Comparison of ENCODE assay signal across 24 cellular contexts in the genomic region with DNA sequence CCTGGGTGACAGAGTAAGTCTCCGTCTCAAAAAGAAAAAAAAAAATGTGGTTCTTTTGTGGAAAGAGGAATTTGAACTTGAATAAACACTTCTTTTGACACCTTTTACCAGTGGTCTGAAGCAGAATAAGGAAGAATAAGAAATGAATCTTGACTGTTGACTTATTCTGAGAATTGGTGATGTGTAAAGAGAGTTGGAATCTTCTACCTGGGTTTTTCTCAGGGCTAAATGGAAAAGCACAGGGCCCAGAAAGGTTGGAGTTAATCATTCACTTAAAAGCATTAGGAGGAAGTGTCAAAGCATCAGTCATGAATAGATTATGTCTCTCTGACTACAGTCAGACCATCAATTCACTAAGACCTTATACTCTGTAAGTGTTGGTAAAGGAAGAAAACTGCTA. TPM values are rescaled to one million over a fixed set of nuclear protein-coding genes. Genes with fewer than 3 reads are reported as not detected.
A peak's percentile ranks its signal among the peaks of the same experiment; 100 is the strongest.
DNase-seq lines count a peak whose midpoint lies in the region; ATAC-seq, FAIRE-seq and TF ChIP-seq lines count a peak whose summit lies in the region.
"Had no signal": no experiment of that assay in that cellular context is flagged by ENCODE, and none has a peak within 500 bp of the region (broad histone marks: within the 10 kb centered on the region; RNA-seq: fewer than 3 reads in every experiment).

No MANE protein-coding gene starts in this region.

- no peak for TF ChIP-seq EP300 in A549 (IDR thresholded peaks at IDR 0.05)

- ATAC-seq in A549 = no peak
- ATAC-seq in memory B cell (ENCODE audit: low read depth) = peak; percentile 53
- no peak for ATAC-seq in GM18873 (IDR thresholded peaks at IDR 0.05; ENCODE audit: low FRiP score, unreplicated experiment)
- no peak for ATAC-seq in activated CD8-positive, alpha-beta T cell treated with anti-CD3 and anti-CD28 coated beads for 36 hours
- ATAC-seq: foreskin keratinocyte, GM23338, T-helper 17 cell had no signal

- peaks cover 3% of the 10 kb centered on the region for H3K36me3 Mint-ChIP-seq in memory B cell
- peaks cover 2% of the 10 kb centered on the region for H3K36me3 Mint-ChIP-seq in activated CD8-positive, alpha-beta T cell treated with anti-CD3 and anti-CD28 coated beads for 36 hours (ENCODE audit: low read depth)

- H3K4me3 Mint-ChIP-seq in memory B cell = no peak overlapping the region
- no peak overlapping the region for H3K4me3 Mint-ChIP-seq in activated CD8-positive, alpha-beta T cell treated with anti-CD3 and anti-CD28 coated beads for 36 hours
- H3K4me3 Mint-ChIP-seq: CD8-positive, alpha-beta memory T cell; GM23338; T-helper 17 cell had no signal

- CTCF ChIA-PET in A549 (lab: Yijun Ruan, JAX) = interaction anchor here (1.4 kb wide), 1 partner anchor 28 kb away, joined by 3 read pairs; no protein-coding TSS in a partner anchor
- CTCF ChIA-PET in activated CD8-positive, alpha-beta T cell treated with anti-CD3 and anti-CD28 coated beads for 36 hours (lab: Charles Lee) = no interaction called here

- H2AFZ ChIP-seq in OCI-LY3 (ENCODE audit: low read depth, low read length) = no peak overlapping the region
- H2AFZ ChIP-seq: GM23338 had no signal

- no peak for TF ChIP-seq CTCF in A549 (IDR thresholded peaks at IDR 0.05)
- TF ChIP-seq CTCF in OCI-LY3 (IDR thresholded peaks at IDR 0.05; ENCODE audit: low read depth, low read length) = no peak
- no peak for TF ChIP-seq CTCF in activated CD8-positive, alpha-beta T cell treated with anti-CD3 and anti-CD28 coated beads for 36 hours (IDR thresholded peaks at IDR 0.05)

- no peak for TF ChIP-seq POLR2A in A549 (IDR thresholded peaks at IDR 0.05; ENCODE audit: low read length)
- no peak for TF ChIP-seq POLR2A in GM12891 (IDR thresholded peaks at IDR 0.05; ENCODE audit: low read depth, low read length)

- H3K9ac ChIP-seq in OCI-LY3 (ENCODE audit: low read length) = no peak overlapping the region

- H3K27ac Mint-ChIP-seq in memory B cell = no peak overlapping the region
- H3K27ac Mint-ChIP-seq in activated CD8-positive, alpha-beta T cell treated with anti-CD3 and anti-CD28 coated beads for 36 hours = no peak overlapping the region
- H3K27ac Mint-ChIP-seq: activated T-helper 2 cell treated with anti-CD3 and anti-CD28 coated beads, Interferon-gamma antibody, Interleukin-2, Interleukin-4, amounts not matched to agents 10 μg/mL and 5 μg/mL and 100 μg/mL, durations not matched to agents 14 hours and 24 hours and 36 hours; GM23338; T-helper 17 cell had no signal

- H3K27me3 ChIP-seq in OCI-LY3 (ENCODE audit: low read depth, low read length) = peaks cover 6% of the 10 kb centered on the region; the same call in 1 of the 2 replicates
- H3K27me3 ChIP-seq: dorsolateral prefrontal cortex, foreskin keratinocyte, testis had no signal

- intact Hi-C loops in activated CD8-positive, alpha-beta T cell treated with anti-CD3 and anti-CD28 coated beads for 36 hours (cut with micrococcal nuclease) = no loop called here

- WGBS in A549 (ENCODE audit: missing lambda C conversion rate) = 71% methylated on average over 1 of the region's 1 CpG

- H3K9me3 Mint-ChIP-seq in memory B cell = no peaks in the 10 kb centered on the region
- H3K9me3 Mint-ChIP-seq in activated CD8-positive, alpha-beta T cell treated with anti-CD3 and anti-CD28 coated beads for 36 hours = no peaks in the 10 kb centered on the region
- H3K9me3 Mint-ChIP-seq: activated T-helper 2 cell treated with anti-CD3 and anti-CD28 coated beads, Interferon-gamma antibody, Interleukin-2, Interleukin-4, amounts not matched to agents 10 μg/mL and 5 μg/mL and 100 μg/mL, durations not matched to agents 14 hours and 24 hours and 36 hours; CD8-positive, alpha-beta memory T cell had no signal

- TF ChIP-seq RAD21 in A549 (conservative IDR thresholded peaks at IDR 0.05 in 1 of 2, IDR thresholded peaks at IDR 0.05 in 1 of 2) = no peak

- no peak overlapping the region for H3K4me3 ChIP-seq in A549
- H3K4me3 ChIP-seq in OCI-LY3 (ENCODE audit: low read length) = no peak overlapping the region
- H3K4me3 ChIP-seq: dorsolateral prefrontal cortex, GM23338, left ventricle myocardium inferior, smooth muscle cell, testis had no signal

- H3K36me3 ChIP-seq in OCI-LY3 (replicated peaks; ENCODE audit: low read depth, low read length) = peaks cover 11% of the 10 kb centered on the region
- H3K36me3 ChIP-seq: WERI-Rb-1 had no signal

- H3K27ac ChIP-seq in A549 (no peak overlapping the region), OCI-LY3 (ENCODE audit: low read length) (no peak overlapping the region; the same call in 1 of the 2 replicates)
- H3K27ac ChIP-seq: dorsolateral prefrontal cortex, foreskin keratinocyte, left ventricle myocardium inferior, testis, WERI-Rb-1 had no signal

- H3K4me1 ChIP-seq in A549 (peaks cover 25% of the 10 kb centered on the region), OCI-LY3 (ENCODE audit: low read length) (peaks cover 54% of the 10 kb centered on the region)
- H3K4me1 ChIP-seq: left ventricle myocardium inferior, testis had no signal

- H3K4me2 ChIP-seq in A549 = peak overlapping the region; percentile 11; the same call in 1 of the 3 replicates
- peak overlapping the region; percentile 21; the same call in 1 of the 2 replicates for H3K4me2 ChIP-seq in OCI-LY3 (ENCODE audit: low read length)
- H3K4me2 ChIP-seq: GM23338, smooth muscle cell had no signal

- DNase-seq in A549 (ENCODE audit: low read depth in 1 of 2, low spot score in 1 of 2) (no peak), GM12891 (ENCODE audit: insufficient read length, low spot score) (no peak), memory B cell (ENCODE audit: low spot score in 2 of 2) (no peak), NCI-H2171 treated with DMSO at 0.1 percent for 48 hours (lab: John Stamatoyannopoulos, UW) (no peak)
- no peak for DNase-seq in activated CD8-positive, alpha-beta T cell treated with anti-CD3 and anti-CD28 coated beads for 36 hours
- DNase-seq: activated CD8-positive, alpha-beta memory T cell treated with anti-CD3 and anti-CD28 coated beads for 24 hours; CD8-positive, alpha-beta memory T cell; DMS79 treated with DMSO at 0.1 percent for 48 hours; dorsolateral prefrontal cortex; foreskin keratinocyte; left ventricle myocardium inferior; NCI-H1417; NCI-H69; OCI-M1; SIG-M5; stimulated activated CD4-positive, alpha-beta T cell treated with anti-CD3 and anti-CD28 coated beads, Interleukin-4, amount 100 ng/mL, for 4 hours; T-helper 17 cell; testis; WERI-Rb-1 had no signal

- H3K9me3 ChIP-seq in A549 = no peaks in the 10 kb centered on the region
- no peaks in the 10 kb centered on the region for H3K9me3 ChIP-seq in OCI-LY3 (ENCODE audit: insufficient read depth, low read length)
- H3K9me3 ChIP-seq: left ventricle myocardium inferior, testis had no signal

- H3K4me1 Mint-ChIP-seq in memory B cell = peaks cover 7% of the 10 kb centered on the region
- H3K4me1 Mint-ChIP-seq in activated CD8-positive, alpha-beta T cell treated with anti-CD3 and anti-CD28 coated beads for 36 hours (ENCODE audit: low read depth) = peaks cover 30% of the 10 kb centered on the region
- H3K4me1 Mint-ChIP-seq: CD8-positive, alpha-beta memory T cell; GM23338 had no signal

- FAIRE-seq in A549 (lab: Jason Lieb, UNC) (peak; percentile 7), GM12891 (lab: Jason Lieb, UNC) (peak; percentile 33)

- POLR2A ChIA-PET in A549 (lab: Yijun Ruan, JAX) = no interaction called here
- POLR2A ChIA-PET in activated CD8-positive, alpha-beta T cell treated with anti-CD3 and anti-CD28 coated beads for 36 hours (lab: Charles Lee) = no interaction called here

- H3K79me2 ChIP-seq in OCI-LY3 (ENCODE audit: low read length) = no peaks in the 10 kb centered on the region

- peaks cover 6% of the 10 kb centered on the region for H4K20me1 ChIP-seq in OCI-LY3 (ENCODE audit: insufficient read depth, low read length)

- no peaks in the 10 kb centered on the region for H3K27me3 Mint-ChIP-seq in memory B cell
- H3K27me3 Mint-ChIP-seq in activated CD8-positive, alpha-beta T cell treated with anti-CD3 and anti-CD28 coated beads for 36 hours = no peaks in the 10 kb centered on the region
- H3K27me3 Mint-ChIP-seq: CD8-positive, alpha-beta memory T cell; T-helper 17 cell had no signal

TF ChIP-seq in A549, 52 proteins besides CTCF, POLR2A, EP300 and RAD21 (continues in another document):
- TF ChIP-seq EHMT2 (IDR thresholded peaks at IDR 0.05; ENCODE audit: low read depth) (no peak), HOXA7 (CRISPR knock-in tag; IDR thresholded peaks at IDR 0.05) (no peak)

TF ChIP-seq in GM12891, 5 proteins besides CTCF, POLR2A, EP300 and RAD21:
- TF ChIP-seq POLR2AphosphoS5 (IDR thresholded peaks at IDR 0.05; ENCODE audit: low read depth, low read length) = no peak
- no peak for TF ChIP-seq TAF1 (IDR thresholded peaks at IDR 0.05; ENCODE audit: low read depth, low read length)
- TF ChIP-seq PAX5 (IDR thresholded peaks at IDR 0.05; ENCODE audit: insufficient read depth, low read length, severe bottlenecking) = no peak
- no peak for TF ChIP-seq SPI1 (IDR thresholded peaks at IDR 0.05; ENCODE audit: low read depth, low read length)
- TF ChIP-seq POU2F2 (IDR thresholded peaks at IDR 0.05; ENCODE audit: low read depth, low read length) = no peak

RNA-seq across cellular contexts. Expression of gene PNMA1, which starts 13.9 kb away (rescaled TPM):
- 20.8 and 21.2 TPM in 2 replicates for polyA plus RNA-seq in A549 (2011; rRNA removed)
- polyA plus RNA-seq in A549 (2012; cell fraction: cytosol; rRNA removed) = 25.0 and 27.8 TPM in 2 replicates
- 28.3 and 29.6 TPM in 2 replicates for polyA plus RNA-seq in A549 (2012; cell fraction: nucleus; rRNA removed)
- polyA plus RNA-seq in A549 (2017; fragmentation: RNase III; extraction: RNeasy Plus Mini Kit Qiagen cat#74134 plus additional on column Dnase treatment) = 43.4 to 49.8 TPM (median 47.3 TPM) in 3 replicates
- polyA minus RNA-seq in A549 (2011; rRNA and poly(A)+ RNA removed) = 6.2 and 10.5 TPM in 2 replicates
- 18.6 TPM for polyA plus RNA-seq in GM12891 (2012; ENCODE audit: low read depth, missing spikeins)
- 10 to 100 TPM; 22.9 to 24.1 TPM for total RNA-seq in activated CD8-positive, alpha-beta T cell treated with anti-CD3 and anti-CD28 coated beads for 36 hours

RNA-seq across cellular contexts. Expression of gene DNAL1, which starts 55.5 kb away (rescaled TPM):
- polyA plus RNA-seq in A549 (2011; rRNA removed) (9.2 and 16.3 TPM in 2 replicates), A549 (2017; fragmentation: RNase III; extraction: RNeasy Plus Mini Kit Qiagen cat#74134 plus additional on column Dnase treatment) (7.8 to 8.3 TPM (median 8.3 TPM) in 3 replicates)
- 1.7 and 2.2 TPM in 2 replicates for polyA plus RNA-seq in A549 (2012; cell fraction: cytosol; rRNA removed)
- polyA plus RNA-seq in A549 (2012; cell fraction: nucleus; rRNA removed) = 0.88 and 1.9 TPM in 2 replicates
- polyA minus RNA-seq in A549 (2011; rRNA and poly(A)+ RNA removed) = 3.7 TPM in 2 replicates
- polyA plus RNA-seq in GM12891 (2012; ENCODE audit: low read depth, missing spikeins) = 2.5 TPM
- 1 to 10 TPM; 4.8 to 5.9 TPM for total RNA-seq in activated CD8-positive, alpha-beta T cell treated with anti-CD3 and anti-CD28 coated beads for 36 hours
